ENCODE assay signal across 18 cellular contexts in the genomic region with DNA sequence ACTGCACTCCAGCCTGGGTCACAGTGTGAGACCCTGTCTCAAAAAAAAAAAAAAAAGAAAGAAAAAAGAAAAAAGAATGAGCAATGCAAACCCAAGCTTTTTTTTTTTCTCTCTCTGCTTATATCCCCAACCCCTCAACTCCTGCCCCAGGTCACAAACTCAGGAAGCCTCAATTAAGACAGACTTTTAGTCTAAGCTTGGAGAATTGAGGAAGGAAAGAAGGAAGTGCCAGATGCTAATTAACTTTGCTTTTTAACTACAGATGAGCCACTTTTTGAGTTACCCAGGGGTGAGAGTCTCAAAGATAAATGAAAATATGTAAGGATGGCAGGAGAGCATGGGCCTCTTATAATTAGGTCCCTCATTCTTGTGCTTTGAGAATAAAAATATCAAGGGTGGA. TPM values are rescaled to one million over a fixed set of nuclear protein-coding genes. Genes with fewer than 3 reads are reported as not detected.
DNase-seq lines count a peak whose midpoint lies in the region; ATAC-seq and TF ChIP-seq lines count a peak whose summit lies in the region.
"Had no signal": no experiment of that assay in that cellular context is flagged by ENCODE, and none has a peak within 500 bp of the region (broad histone marks: within the 10 kb centered on the region; RNA-seq: fewer than 3 reads in every experiment).

No MANE protein-coding gene starts in this region.

- H3K4me1 ChIP-seq in BLaER1, result peaks cover 92% of the 10 kb centered on the region
- peaks cover 6 to 7% of the 10 kb centered on the region in 2 donors for H3K4me1 ChIP-seq in ascending aorta

- H3K36me3 ChIP-seq in BLaER1, result peaks cover 47% of the 10 kb centered on the region
- H3K36me3 ChIP-seq in ascending aorta, result no peaks in the 10 kb centered on the region
- H3K36me3 ChIP-seq: transverse colon had no signal

- peak overlapping the region; percentile 83 for H3K27ac Mint-ChIP-seq in CD4-positive, alpha-beta T cell
- H3K27ac Mint-ChIP-seq in activated naive CD8-positive, alpha-beta T cell treated with anti-CD3 and anti-CD28 coated beads, Interleukin-2, amount 50 U/mL, for 24 hours, result peak overlapping the region; percentile 76
- H3K27ac Mint-ChIP-seq: activated CD4-positive, alpha-beta memory T cell treated with anti-CD3 and anti-CD28 coated beads for 36 hours had no signal

- no peaks in the 10 kb centered on the region for H3K9me3 Mint-ChIP-seq in CD4-positive, alpha-beta T cell
- no peaks in the 10 kb centered on the region for H3K9me3 Mint-ChIP-seq in activated naive CD8-positive, alpha-beta T cell treated with anti-CD3 and anti-CD28 coated beads, Interleukin-2, amount 50 U/mL, for 24 hours
- H3K9me3 Mint-ChIP-seq: activated CD4-positive, alpha-beta memory T cell treated with anti-CD3 and anti-CD28 coated beads for 36 hours; neural crest cell had no signal

- H3K4me3 ChIP-seq in BLaER1, result no peak overlapping the region
- no peak overlapping the region for H3K4me3 ChIP-seq in ascending aorta
- H3K4me3 ChIP-seq: HAP-1, transverse colon had no signal

- intact Hi-C loops in CD4-positive, alpha-beta T cell (cut with DNase I, micrococcal nuclease), result no loop called here
- intact Hi-C loops in ascending aorta (cut with DNase I), result loop anchor here (5.0 kb wide), 1 partner anchor 58 kb away; no protein-coding TSS in a partner anchor

- peaks cover 33% of the 10 kb centered on the region for H3K36me3 Mint-ChIP-seq in CD4-positive, alpha-beta T cell (ENCODE audit: low read depth)
- peaks cover 21% of the 10 kb centered on the region for H3K36me3 Mint-ChIP-seq in activated naive CD8-positive, alpha-beta T cell treated with anti-CD3 and anti-CD28 coated beads, Interleukin-2, amount 50 U/mL, for 24 hours (ENCODE audit: low read depth)

- peak overlapping the region; percentile 98 for H3K4me2 ChIP-seq in BLaER1

- H3K27me3 ChIP-seq in BLaER1, result no peaks in the 10 kb centered on the region
- no peaks in the 10 kb centered on the region for H3K27me3 ChIP-seq in CD4-positive, alpha-beta T cell (ENCODE audit: control insufficient read depth, insufficient read depth, low read length)
- H3K27me3 ChIP-seq in ascending aorta, result no peaks in the 10 kb centered on the region

- no peak for TF ChIP-seq CTCF in CD4-positive, alpha-beta T cell (IDR thresholded peaks at IDR 0.05)
- no peak for TF ChIP-seq CTCF in ascending aorta (IDR thresholded peaks at IDR 0.05)

- no peaks in the 10 kb centered on the region for H3K27me3 Mint-ChIP-seq in CD4-positive, alpha-beta T cell
- H3K27me3 Mint-ChIP-seq in activated naive CD8-positive, alpha-beta T cell treated with anti-CD3 and anti-CD28 coated beads, Interleukin-2, amount 50 U/mL, for 24 hours, result no peaks in the 10 kb centered on the region
- H3K27me3 Mint-ChIP-seq: activated CD4-positive, alpha-beta memory T cell treated with anti-CD3 and anti-CD28 coated beads for 36 hours had no signal

- CTCF ChIA-PET in CD4-positive, alpha-beta T cell (lab: Charles Lee), result interaction anchor here (0.7 to 3.7 kb wide), 3 partner anchors 10 to 58 kb away, joined by 3 to 24 read pairs (median 3); no protein-coding TSS in a partner anchor

- H3K4me1 Mint-ChIP-seq in CD4-positive, alpha-beta T cell (ENCODE audit: low read depth), result peaks cover 63% of the 10 kb centered on the region
- H3K4me1 Mint-ChIP-seq in activated naive CD8-positive, alpha-beta T cell treated with anti-CD3 and anti-CD28 coated beads, Interleukin-2, amount 50 U/mL, for 24 hours, result peaks cover 60% of the 10 kb centered on the region

- ATAC-seq in CD4-positive, alpha-beta T cell (ENCODE audit: poor library complexity), result no peak
- ATAC-seq in activated naive CD8-positive, alpha-beta T cell treated with anti-CD3 and anti-CD28 coated beads, Interleukin-2, amount 50 U/mL, for 24 hours, result no peak

- H3K9me3 ChIP-seq in BLaER1 (no peaks in the 10 kb centered on the region), ascending aorta (no peaks in the 10 kb centered on the region)
- no peaks in the 10 kb centered on the region for H3K9me3 ChIP-seq in CD4-positive, alpha-beta T cell (ENCODE audit: control insufficient read depth, low read length)
- H3K9me3 ChIP-seq: HAP-1, transverse colon had no signal

- peak overlapping the region; percentile 6 for H3K4me3 Mint-ChIP-seq in CD4-positive, alpha-beta T cell
- H3K4me3 Mint-ChIP-seq in activated naive CD8-positive, alpha-beta T cell treated with anti-CD3 and anti-CD28 coated beads, Interleukin-2, amount 50 U/mL, for 24 hours, result no peak overlapping the region
- H3K4me3 Mint-ChIP-seq: activated CD4-positive, alpha-beta memory T cell treated with anti-CD3 and anti-CD28 coated beads for 36 hours; neural crest cell had no signal

- H3K27ac ChIP-seq in BLaER1 (no peak overlapping the region), ascending aorta (no peak overlapping the region)
- no peak overlapping the region for H3K27ac ChIP-seq in CD4-positive, alpha-beta T cell (ENCODE audit: low read depth, low read length)
- H3K27ac ChIP-seq: transverse colon had no signal

- H3K9ac ChIP-seq in BLaER1, result no peak overlapping the region; the same call in 1 of the 2 replicates

- peaks cover 100% of the 10 kb centered on the region for H4K20me1 ChIP-seq in BLaER1

- POLR2A ChIA-PET in CD4-positive, alpha-beta T cell (lab: Charles Lee), result interaction anchor here (2.7 to 14.1 kb wide), 3 partner anchors 19 to 56 kb away, joined by 8 to 201 read pairs (median 60); a partner anchor contains a TSS

- no peak for DNase-seq in CD4-positive, alpha-beta T cell
- peak; percentile 30 for DNase-seq in NOMO-1 treated with dmso at 0.1 percent for 144 hours (lab: John Stamatoyannopoulos, UW; ENCODE audit: unreplicated experiment)
- DNase-seq in activated naive CD8-positive, alpha-beta T cell treated with anti-CD3 and anti-CD28 coated beads, Interleukin-2, amount 50 U/mL, for 24 hours, result no peak
- DNase-seq in ascending aorta (ENCODE audit: low spot score in 2 of 2), result no peak
- DNase-seq in NCI-H2107 (lab: John Stamatoyannopoulos, UW), result no peak
- DNase-seq in NCI-H1436 treated with DMSO at 0.1 percent for 48 hours (lab: John Stamatoyannopoulos, UW), result no peak
- DNase-seq: DMS79, hypothalamus, mesendoderm, NCI-H1694, NCI-H446 treated with DMSO at 0.1 percent for 48 hours, Right ventricle myocardium superior, T1000, transverse colon had no signal

RNA-seq across cellular contexts. Expression of a gene that starts 33.3 kb away (rescaled TPM):
- total RNA-seq in CD4-positive, alpha-beta T cell, result 100 to 1,000 TPM; 202 to 213 TPM
- total RNA-seq in ascending aorta, result 19.7 TPM
